8 cellular contexts compared by ENCODE assay signal in genomic region chr18:35122586-35123224, GRCh38.
A peak's percentile ranks its signal among the peaks of the same experiment; 100 is the strongest.
DNase-seq lines count a peak whose midpoint lies in the region; ATAC-seq, FAIRE-seq and TF ChIP-seq lines count a peak whose summit lies in the region.

No MANE protein-coding gene starts in this region.

- peaks cover 10 to 19% (median 13%) of the 10 kb centered on the region in 11 experiments for H3K9me3 ChIP-seq in BLaER1 treated with 17β-estradiol and CSF1 and Interleukin-3, amounts not matched to agents 10 nM and 100 nM (replicated peaks in 1 of 11)
- H3K9me3 ChIP-seq in skeletal muscle tissue (ENCODE audit: control insufficient read depth in 3 of 3, low read length in 3 of 3), result no peaks in the 10 kb centered on the region
- H3K9me3 ChIP-seq in esophagus muscularis mucosa, result no peaks in the 10 kb centered on the region

- H3K27ac ChIP-seq in BLaER1 treated with 17β-estradiol and CSF1 and Interleukin-3, amounts not matched to agents 10 nM and 100 nM, result peak overlapping the region in 9 of 11 experiments; percentile 26 to 74 (median 65); a peak in 17 of 22 replicates
- peak overlapping the region; percentile 9 for H3K27ac ChIP-seq in skeletal muscle tissue (ENCODE audit: low read depth, low read length)
- H3K27ac ChIP-seq in esophagus muscularis mucosa (replicated peaks in 1 of 4), result no peak overlapping the region

- H3K36me3 ChIP-seq in BLaER1 treated with 17β-estradiol and CSF1 and Interleukin-3, amounts not matched to agents 10 nM and 100 nM, result peaks cover 12 to 32% (median 20%) of the 10 kb centered on the region in 11 experiments; a peak in 21 of 22 replicates
- peaks cover 6 to 13% (median 7%) of the 10 kb centered on the region in 3 donors for H3K36me3 ChIP-seq in skeletal muscle tissue (ENCODE audit: control insufficient read depth in 3 of 3, insufficient read depth in 3 of 3, low read length in 3 of 3)
- peaks cover 7 to 11% (median 9%) of the 10 kb centered on the region in 4 donors for H3K36me3 ChIP-seq in esophagus muscularis mucosa

- peak; percentile 75 for FAIRE-seq in GM19239 (lab: Jason Lieb, UNC)

- intact Hi-C loops in activated T-helper 1 cell treated with anti-CD3 and anti-CD28 coated beads, Interleukin-12 subunit alpha, Interleukin-12 subunit beta, Interleukin-2, Interleukin-4 antibody, amounts not matched to agents 30 ng/mL and 10 ng/mL and 1 ng/mL, durations not matched to agents 14 hours and 24 hours and 36 hours (cut with micrococcal nuclease), result no loop called here
- intact Hi-C loops in esophagus muscularis mucosa (cut with DNase I), result no loop called here

- TF ChIP-seq EP300 in esophagus muscularis mucosa (IDR thresholded peaks at IDR 0.05), result no peak

- H3K27ac Mint-ChIP-seq in effector memory CD8-positive, alpha-beta T cell, result peak overlapping the region; percentile 80 to 83
- H3K27ac Mint-ChIP-seq in activated T-helper 1 cell treated with anti-CD3 and anti-CD28 coated beads, Interleukin-12 subunit alpha, Interleukin-12 subunit beta, Interleukin-2, Interleukin-4 antibody, amounts not matched to agents 30 ng/mL and 10 ng/mL and 1 ng/mL, durations not matched to agents 14 hours and 24 hours and 36 hours, result no peak overlapping the region

- H3K4me3 Mint-ChIP-seq in effector memory CD8-positive, alpha-beta T cell, result no peak overlapping the region
- no peak overlapping the region for H3K4me3 Mint-ChIP-seq in activated T-helper 1 cell treated with anti-CD3 and anti-CD28 coated beads, Interleukin-12 subunit alpha, Interleukin-12 subunit beta, Interleukin-2, Interleukin-4 antibody, amounts not matched to agents 30 ng/mL and 10 ng/mL and 1 ng/mL, durations not matched to agents 14 hours and 24 hours and 36 hours

- no peaks in the 10 kb centered on the region for H3K27me3 Mint-ChIP-seq in effector memory CD8-positive, alpha-beta T cell
- H3K27me3 Mint-ChIP-seq in activated T-helper 1 cell treated with anti-CD3 and anti-CD28 coated beads, Interleukin-12 subunit alpha, Interleukin-12 subunit beta, Interleukin-2, Interleukin-4 antibody, amounts not matched to agents 30 ng/mL and 10 ng/mL and 1 ng/mL, durations not matched to agents 14 hours and 24 hours and 36 hours (ENCODE audit: insufficient read depth), result no peaks in the 10 kb centered on the region

- H4K20me1 ChIP-seq in BLaER1 treated with 17β-estradiol and CSF1 and Interleukin-3, amounts not matched to agents 10 nM and 100 nM, result peaks cover 0 to 21% (median 0%) of the 10 kb centered on the region in 11 experiments; a peak in 6 of 22 replicates

- ATAC-seq in HG03558 (IDR thresholded peaks at IDR 0.05; ENCODE audit: extremely low read depth, unreplicated experiment), result peak; percentile 89
- no peak for ATAC-seq in effector memory CD8-positive, alpha-beta T cell (replicated peaks)

- DNase-seq in GM19239 (ENCODE audit: insufficient read length, low spot score) (peak; percentile 13), GM13976 (ENCODE audit: low spot score) (no peak), esophagus muscularis mucosa (ENCODE audit: extremely low spot score) (no peak)
- no peak for DNase-seq in effector memory CD8-positive, alpha-beta T cell
- no peak for DNase-seq in activated T-helper 1 cell treated with anti-CD3 and anti-CD28 coated beads, Interleukin-12 subunit alpha, Interleukin-12 subunit beta, Interleukin-2, Interleukin-4 antibody, amounts not matched to agents 30 ng/mL and 10 ng/mL and 1 ng/mL, durations not matched to agents 14 hours and 24 hours and 36 hours (ENCODE audit: low spot score)

- peaks cover 12% of the 10 kb centered on the region for H3K36me3 Mint-ChIP-seq in effector memory CD8-positive, alpha-beta T cell (ENCODE audit: insufficient read depth)
- H3K36me3 Mint-ChIP-seq in activated T-helper 1 cell treated with anti-CD3 and anti-CD28 coated beads, Interleukin-12 subunit alpha, Interleukin-12 subunit beta, Interleukin-2, Interleukin-4 antibody, amounts not matched to agents 30 ng/mL and 10 ng/mL and 1 ng/mL, durations not matched to agents 14 hours and 24 hours and 36 hours (ENCODE audit: low read depth), result peaks cover 15% of the 10 kb centered on the region

- H3K9ac ChIP-seq in BLaER1 treated with 17β-estradiol and CSF1 and Interleukin-3, amounts not matched to agents 10 nM and 100 nM, result peak overlapping the region in 9 of 11 experiments; percentile 28 to 64 (median 59); a peak in 16 of 22 replicates
- peak overlapping the region in 1 of 3 donors; percentile 47 for H3K9ac ChIP-seq in skeletal muscle tissue (ENCODE audit: low read depth in 1 of 3, low read length in 3 of 3)

- H3K4me2 ChIP-seq in BLaER1 treated with 17β-estradiol and CSF1 and Interleukin-3, amounts not matched to agents 10 nM and 100 nM, result peak overlapping the region; percentile 70 to 90 (median 83)

- H3K9me3 Mint-ChIP-seq in effector memory CD8-positive, alpha-beta T cell, result no peaks in the 10 kb centered on the region
- H3K9me3 Mint-ChIP-seq in activated T-helper 1 cell treated with anti-CD3 and anti-CD28 coated beads, Interleukin-12 subunit alpha, Interleukin-12 subunit beta, Interleukin-2, Interleukin-4 antibody, amounts not matched to agents 30 ng/mL and 10 ng/mL and 1 ng/mL, durations not matched to agents 14 hours and 24 hours and 36 hours, result peaks cover 15% of the 10 kb centered on the region

- H3K27me3 ChIP-seq in BLaER1 treated with 17β-estradiol and CSF1 and Interleukin-3, amounts not matched to agents 10 nM and 100 nM, result no peaks in the 10 kb centered on the region
- H3K27me3 ChIP-seq in skeletal muscle tissue (ENCODE audit: control insufficient read depth in 3 of 3, insufficient read depth in 3 of 3, low read length in 3 of 3) (no peaks in the 10 kb centered on the region), esophagus muscularis mucosa (no peaks in the 10 kb centered on the region)

- in situ Hi-C loops in GM13976 (cut with MboI; ENCODE audit: low sequenced_read_pairs, unreplicated experiment), result no loop called here

- H3K4me1 Mint-ChIP-seq in effector memory CD8-positive, alpha-beta T cell (ENCODE audit: low read depth in 2 of 2), result peaks cover 26 to 56% of the 10 kb centered on the region in 2 donors
- peaks cover 14% of the 10 kb centered on the region for H3K4me1 Mint-ChIP-seq in activated T-helper 1 cell treated with anti-CD3 and anti-CD28 coated beads, Interleukin-12 subunit alpha, Interleukin-12 subunit beta, Interleukin-2, Interleukin-4 antibody, amounts not matched to agents 30 ng/mL and 10 ng/mL and 1 ng/mL, durations not matched to agents 14 hours and 24 hours and 36 hours (ENCODE audit: low read depth)

- H3K4me1 ChIP-seq in BLaER1 treated with 17β-estradiol and CSF1 and Interleukin-3, amounts not matched to agents 10 nM and 100 nM, result peaks cover 11 to 34% (median 24%) of the 10 kb centered on the region in 10 experiments
- H3K4me1 ChIP-seq in skeletal muscle tissue (ENCODE audit: control insufficient read depth in 3 of 3, insufficient read depth in 3 of 3, low read length in 3 of 3), result peaks cover 38 to 60% (median 57%) of the 10 kb centered on the region in 3 donors
- peaks cover 33 to 49% (median 35%) of the 10 kb centered on the region in 4 donors for H3K4me1 ChIP-seq in esophagus muscularis mucosa

- TF ChIP-seq POLR2A in esophagus muscularis mucosa (IDR thresholded peaks at IDR 0.05; ENCODE audit: low read depth), result no peak

- peak overlapping the region in 8 of 10 experiments; percentile 3 to 49 (median 28); a peak in 8 of 20 replicates for H3K4me3 ChIP-seq in BLaER1 treated with 17β-estradiol and CSF1 and Interleukin-3, amounts not matched to agents 10 nM and 100 nM
- H3K4me3 ChIP-seq in skeletal muscle tissue (ENCODE audit: low read length in 3 of 3) (peak overlapping the region in 1 of 3 donors; percentile 3), esophagus muscularis mucosa (no peak overlapping the region)

- 86% methylated on average over 14 of the region's 15 CpGs for WGBS in esophagus muscularis mucosa

- TF ChIP-seq CTCF in GM13976 (IDR thresholded peaks at IDR 0.05; ENCODE audit: borderline replicate concordance, control extremely low read depth, extremely low read depth, insufficient read depth, missing control alignments), result no peak
- no peak for TF ChIP-seq CTCF in esophagus muscularis mucosa (IDR thresholded peaks at IDR 0.05)

Comparison
In these comparisons a context has a peak if more than half of its experiments do, and no peak if none do; other contexts are left out.
1. H3K27ac ChIP-seq: peak in BLaER1 treated with 17β-estradiol and CSF1 and Interleukin-3, amounts not matched to agents 10 nM and 100 nM (9 of 11) and skeletal muscle tissue (single experiment); none in esophagus muscularis mucosa (0 of 4).
2. H3K4me3 ChIP-seq: peak in BLaER1 treated with 17β-estradiol and CSF1 and Interleukin-3, amounts not matched to agents 10 nM and 100 nM (8 of 10); none in esophagus muscularis mucosa (0 of 4).